In genomic region chr1:203308205-203309114, GRCh38 we compare ENCODE assay signal across 1 cellular context.
TF ChIP-seq lines count a peak whose summit lies in the region.

No MANE protein-coding gene starts in this region.

TF ChIP-seq in GM12878, 131 proteins besides CTCF, POLR2A, EP300 and RAD21:
- TF ChIP-seq RELB (IDR thresholded peaks at IDR 0.05; ENCODE audit: low read depth) (no peak), TCF12 (IDR thresholded peaks at IDR 0.05; ENCODE audit: low read depth, low read length) (no peak), MTA2 (IDR thresholded peaks at IDR 0.05; ENCODE audit: low read depth) (no peak), DPF2 (IDR thresholded peaks at IDR 0.05) (0 out of 2 replicates have a peak, but pooled peaks have one; percentile 8), ZBTB11 (CRISPR knock-in tag; IDR thresholded peaks at IDR 0.05) (no peak), CUX1 (IDR thresholded peaks at IDR 0.05; ENCODE audit: insufficient replicate concordance, low read depth, low read length) (no peak), POLR2AphosphoS5 (IDR thresholded peaks at IDR 0.05; ENCODE audit: low read length) (peak; percentile 69), SMAD1 (IDR thresholded peaks at IDR 0.05; ENCODE audit: low read depth, partially characterized antibody) (peak; percentile 29), POLR2AphosphoS2 (IDR thresholded peaks at IDR 0.05; ENCODE audit: low read depth, low read length) (peak; percentile 92), BCLAF1 (IDR thresholded peaks at IDR 0.05) (no peak), CREB1 (IDR thresholded peaks at IDR 0.05; ENCODE audit: low read depth) (0 out of 2 replicates have a peak, but pooled peaks have one; percentile 15), HDAC2 (IDR thresholded peaks at IDR 0.05) (no peak), SMAD5 (IDR thresholded peaks at IDR 0.05; ENCODE audit: low read depth) (peak; percentile 76)
TF ChIP-seq in GM12878: peak in this region for 6.
